Comparison of ENCODE assay signal across 1 cellular context in genomic region chr2:127859712-127860085, GRCh38.
A peak's percentile ranks its signal among the peaks of the same experiment; 100 is the strongest.
TF ChIP-seq lines count a peak whose summit lies in the region.

No MANE protein-coding gene starts in this region.

TF ChIP-seq in HepG2, 621 proteins besides CTCF, POLR2A, EP300 and RAD21 (continued from another document):
- TF ChIP-seq, protein P1, sequence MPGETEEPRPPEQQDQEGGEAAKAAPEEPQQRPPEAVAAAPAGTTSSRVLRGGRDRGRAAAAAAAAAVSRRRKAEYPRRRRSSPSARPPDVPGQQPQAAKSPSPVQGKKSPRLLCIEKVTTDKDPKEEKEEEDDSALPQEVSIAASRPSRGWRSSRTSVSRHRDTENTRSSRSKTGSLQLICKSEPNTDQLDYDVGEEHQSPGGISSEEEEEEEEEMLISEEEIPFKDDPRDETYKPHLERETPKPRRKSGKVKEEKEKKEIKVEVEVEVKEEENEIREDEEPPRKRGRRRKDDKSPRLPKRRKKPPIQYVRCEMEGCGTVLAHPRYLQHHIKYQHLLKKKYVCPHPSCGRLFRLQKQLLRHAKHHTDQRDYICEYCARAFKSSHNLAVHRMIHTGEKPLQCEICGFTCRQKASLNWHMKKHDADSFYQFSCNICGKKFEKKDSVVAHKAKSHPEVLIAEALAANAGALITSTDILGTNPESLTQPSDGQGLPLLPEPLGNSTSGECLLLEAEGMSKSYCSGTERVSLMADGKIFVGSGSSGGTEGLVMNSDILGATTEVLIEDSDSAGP (CRISPR knock-in tag; IDR thresholded peaks at IDR 0.05; ENCODE audit: borderline replicate concordance) = peak; percentile 28; the same call in 1 of the 2 replicates
TF ChIP-seq in HepG2: peak in this region for 24.
